ENCODE assay signal across 8 cellular contexts in genomic region chr4:128286474-128287158, GRCh38. TPM values are rescaled to one million over a fixed set of nuclear protein-coding genes. Genes with fewer than 3 reads are reported as not detected.
DNase-seq lines count a peak whose midpoint lies in the region; ATAC-seq and TF ChIP-seq lines count a peak whose summit lies in the region.

No MANE protein-coding gene starts in this region.

- TF ChIP-seq CTCF in SK-N-SH (IDR thresholded peaks at IDR 0.05), result no peak
- no peak for TF ChIP-seq CTCF in vagina (IDR thresholded peaks at IDR 0.05)

- TF ChIP-seq POLR2A in vagina (IDR thresholded peaks at IDR 0.05), result peak in 1 of 2 donors; percentile 23

- H3K4me3 ChIP-seq in CD4-positive, CD25-positive, alpha-beta regulatory T cell (ENCODE audit: low read depth, low read length), result peak overlapping the region; percentile 77
- H3K4me3 ChIP-seq in HUES48 (ENCODE audit: low read depth, low read length), result peak overlapping the region; percentile 77
- H3K4me3 ChIP-seq in SK-N-SH (ENCODE audit: low read depth in 2 of 2, low read length in 1 of 2), result peak overlapping the region; percentile 80 to 90
- peak overlapping the region; percentile 87 to 91 for H3K4me3 ChIP-seq in vagina

- WGBS in SK-N-SH (ENCODE audit: low lambda C conversion rate), result 1% methylated on average over 14 of the region's 14 CpGs

- no peaks in the 10 kb centered on the region for H3K9me3 Mint-ChIP-seq in CD4-positive, CD25-positive, alpha-beta regulatory T cell
- no peaks in the 10 kb centered on the region for H3K9me3 Mint-ChIP-seq in dendritic cell treated with granulocyte-macrophage colony-stimulating factor and Interleukin-4, amounts not matched to agents 40 ng/mL and 50 ng/mL, for 4 days

- H3K9me3 ChIP-seq in CD4-positive, CD25-positive, alpha-beta regulatory T cell (ENCODE audit: control insufficient read depth in 2 of 2, low read length in 2 of 2), result no peaks in the 10 kb centered on the region
- H3K9me3 ChIP-seq in HUES48 (ENCODE audit: control insufficient read depth, insufficient read depth, low read length) (no peaks in the 10 kb centered on the region), SK-N-SH (no peaks in the 10 kb centered on the region), vagina (no peaks in the 10 kb centered on the region)

- TF ChIP-seq EP300 in SK-N-SH (IDR thresholded peaks at IDR 0.05; ENCODE audit: borderline replicate concordance in 1 of 2, low read depth in 1 of 2, low read length in 1 of 2), result no peak

- peak overlapping the region; percentile 93 to 97 (median 96) for H3K27ac Mint-ChIP-seq in CD4-positive, CD25-positive, alpha-beta regulatory T cell
- peak overlapping the region; percentile 92 for H3K27ac Mint-ChIP-seq in dendritic cell treated with granulocyte-macrophage colony-stimulating factor and Interleukin-4, amounts not matched to agents 40 ng/mL and 50 ng/mL, for 4 days

- no peak for TF ChIP-seq RAD21 in SK-N-SH (IDR thresholded peaks at IDR 0.05; ENCODE audit: low read length)

- peaks cover 4% of the 10 kb centered on the region for H3K27me3 Mint-ChIP-seq in CD4-positive, CD25-positive, alpha-beta regulatory T cell
- H3K27me3 Mint-ChIP-seq in dendritic cell treated with granulocyte-macrophage colony-stimulating factor and Interleukin-4, amounts not matched to agents 40 ng/mL and 50 ng/mL, for 4 days, result peaks cover 2% of the 10 kb centered on the region

- H3F3A ChIP-seq in SK-N-SH (replicated peaks; ENCODE audit: insufficient read depth), result peaks cover 19% of the 10 kb centered on the region

- H3K27ac ChIP-seq in CD4-positive, CD25-positive, alpha-beta regulatory T cell (ENCODE audit: insufficient read depth, low read length, poor library complexity, severe bottlenecking), result peak overlapping the region; percentile 98
- H3K27ac ChIP-seq in HUES48 (ENCODE audit: low read depth, low read length) (peak overlapping the region; percentile 82), SK-N-SH (ENCODE audit: low read depth in 2 of 2, low read length in 1 of 2) (peak overlapping the region; percentile 85 to 87), vagina (peak overlapping the region; percentile 95)

- peaks cover 67% of the 10 kb centered on the region for H3K79me2 ChIP-seq in SK-N-SH (ENCODE audit: insufficient read depth)

- no peak for ATAC-seq in CD4-positive, CD25-positive, alpha-beta regulatory T cell (ENCODE audit: low read depth in 2 of 2)
- ATAC-seq in GM18868 (IDR thresholded peaks at IDR 0.05; ENCODE audit: unreplicated experiment), result peak; percentile 11

- CTCF ChIA-PET in SK-N-SH (lab: Yijun Ruan, JAX), result interaction anchor here (1.2 to 2.2 kb wide), 2 partner anchors 15 to 95 kb away, joined by 4 to 6 read pairs; no protein-coding TSS in a partner anchor

- H3K36me3 ChIP-seq in CD4-positive, CD25-positive, alpha-beta regulatory T cell (ENCODE audit: control insufficient read depth, insufficient read depth, low read length), result no peaks in the 10 kb centered on the region
- H3K36me3 ChIP-seq in HUES48 (ENCODE audit: control insufficient read depth, insufficient read depth, low read length), result peaks cover 24% of the 10 kb centered on the region; the same call in 1 of the 2 replicates
- peaks cover 12 to 44% of the 10 kb centered on the region in 2 experiments for H3K36me3 ChIP-seq in SK-N-SH (replicated peaks in 1 of 2; ENCODE audit: control insufficient read depth in 1 of 2, insufficient read depth in 2 of 2, low read length in 1 of 2)
- no peaks in the 10 kb centered on the region for H3K36me3 ChIP-seq in vagina

- H3K9ac ChIP-seq in HUES48 (ENCODE audit: low read depth, low read length) (peak overlapping the region; percentile 70), SK-N-SH (peak overlapping the region; percentile 85)

- peak overlapping the region; percentile 88 to 100 (median 93) for H3K4me3 Mint-ChIP-seq in CD4-positive, CD25-positive, alpha-beta regulatory T cell
- H3K4me3 Mint-ChIP-seq in dendritic cell treated with granulocyte-macrophage colony-stimulating factor and Interleukin-4, amounts not matched to agents 40 ng/mL and 50 ng/mL, for 4 days, result peak overlapping the region; percentile 95

- POLR2A ChIA-PET in SK-N-SH (lab: Yijun Ruan, JAX), result no interaction called here

- peaks cover 43% of the 10 kb centered on the region for H3K4me1 ChIP-seq in CD4-positive, CD25-positive, alpha-beta regulatory T cell (ENCODE audit: control insufficient read depth, insufficient read depth, low read length, poor library complexity, severe bottlenecking)
- H3K4me1 ChIP-seq in HUES48 (ENCODE audit: control insufficient read depth, insufficient read depth, low read length) (peaks cover 18% of the 10 kb centered on the region), SK-N-SH (ENCODE audit: control insufficient read depth in 1 of 2, insufficient read depth in 2 of 2, low read depth in 1 of 2, low read length in 1 of 2) (peaks cover 0 to 5% of the 10 kb centered on the region in 2 experiments; a peak in 2 of 4 replicates), vagina (peaks cover 44% of the 10 kb centered on the region)

- H3K9me2 ChIP-seq in SK-N-SH, result no peaks in the 10 kb centered on the region

- no peaks in the 10 kb centered on the region for H3K27me3 ChIP-seq in CD4-positive, CD25-positive, alpha-beta regulatory T cell (ENCODE audit: control insufficient read depth, insufficient read depth, low read length)
- H3K27me3 ChIP-seq in HUES48 (ENCODE audit: control insufficient read depth, insufficient read depth, low read length) (no peaks in the 10 kb centered on the region), SK-N-SH (ENCODE audit: insufficient read depth) (no peaks in the 10 kb centered on the region), vagina (no peaks in the 10 kb centered on the region)

- H4K20me1 ChIP-seq in SK-N-SH (ENCODE audit: insufficient read depth), result peaks cover 28% of the 10 kb centered on the region

- DNase-seq in CD4-positive, CD25-positive, alpha-beta regulatory T cell, result peak; percentile 5 to 77 (median 62)
- peak; percentile 29 for DNase-seq in SK-N-SH
- peak; percentile 20 for DNase-seq in mucosa of gallbladder (ENCODE audit: low spot score)
- no peak for DNase-seq in vagina (ENCODE audit: extremely low spot score in 2 of 2)
- DNase-seq in NK-92 (lab: John Stamatoyannopoulos, UW; ENCODE audit: unreplicated experiment), result no peak

- peaks cover 15 to 60% (median 44%) of the 10 kb centered on the region in 4 donors for H3K4me1 Mint-ChIP-seq in CD4-positive, CD25-positive, alpha-beta regulatory T cell
- H3K4me1 Mint-ChIP-seq in dendritic cell treated with granulocyte-macrophage colony-stimulating factor and Interleukin-4, amounts not matched to agents 40 ng/mL and 50 ng/mL, for 4 days (ENCODE audit: low read depth), result peaks cover 35% of the 10 kb centered on the region

- H3K36me3 Mint-ChIP-seq in CD4-positive, CD25-positive, alpha-beta regulatory T cell, result no peaks in the 10 kb centered on the region
- peaks cover 15% of the 10 kb centered on the region for H3K36me3 Mint-ChIP-seq in dendritic cell treated with granulocyte-macrophage colony-stimulating factor and Interleukin-4, amounts not matched to agents 40 ng/mL and 50 ng/mL, for 4 days (ENCODE audit: low read depth)

- 0 out of 2 replicates have a peak overlapping the region, but pooled peaks have one; percentile 7 for H2AFZ ChIP-seq in SK-N-SH (ENCODE audit: low read depth)

- intact Hi-C loops in dendritic cell treated with granulocyte-macrophage colony-stimulating factor and Interleukin-4, amounts not matched to agents 40 ng/mL and 50 ng/mL, for 4 days (cut with micrococcal nuclease), result loop anchor here (1.0 to 10.0 kb wide), 5 partner anchors 278 to 654 kb away; partner anchors contain the start of genes ABHD18, INTU, MFSD8 and PLK4
- intact Hi-C loops in vagina (cut with DNase I), result loop anchor here (5.0 to 10.0 kb wide), 2 partner anchors 98 to 526 kb away; no protein-coding TSS in a partner anchor

- H3K4me2 ChIP-seq in SK-N-SH, result peak overlapping the region; percentile 79

TF ChIP-seq in SK-N-SH, 30 proteins besides CTCF, POLR2A, EP300 and RAD21:
- TF ChIP-seq MXI1 (IDR thresholded peaks at IDR 0.05; ENCODE audit: low read depth, low read length), result peak; percentile 28; the same call in 1 of the 2 replicates
- TF ChIP-seq MAX (IDR thresholded peaks at IDR 0.05; ENCODE audit: low read depth), result peak; percentile 10; the same call in 1 of the 2 replicates
- TF ChIP-seq CHD2 (IDR thresholded peaks at IDR 0.05; ENCODE audit: low read length, partially characterized antibody), result no peak
- no peak for TF ChIP-seq GABPA (IDR thresholded peaks at IDR 0.05; ENCODE audit: low read depth)
TF ChIP-seq in SK-N-SH: peak in this region for 2.

RNA-seq across cellular contexts. Expression of gene PGRMC2, which starts 1.0 kb away (rescaled TPM):
- total RNA-seq in CD4-positive, CD25-positive, alpha-beta regulatory T cell, result 48.6 TPM
- polyA plus RNA-seq in CD4-positive, CD25-positive, alpha-beta regulatory T cell, result 10 to 100 TPM; 12.7 to 20.4 (median 17.2) TPM
- polyA plus RNA-seq in SK-N-SH (2012; rRNA removed), result 17.5 and 18.2 TPM in 2 replicates
- polyA plus RNA-seq in SK-N-SH (2012; cell fraction: cytosol; rRNA removed), result 41.8 and 54.8 TPM in 2 replicates
- 7.7 and 17.3 TPM in 2 replicates for polyA plus RNA-seq in SK-N-SH (2012; cell fraction: nucleus; rRNA removed)
- total RNA-seq in mucosa of gallbladder (113 TPM), vagina (27.7 TPM)

Comparison
In these comparisons a context has a peak if more than half of its experiments do, and no peak if none do; other contexts are left out.
1. DNase-seq: peak in CD4-positive, CD25-positive, alpha-beta regulatory T cell (3 of 3), SK-N-SH (single experiment) and mucosa of gallbladder (single experiment); none in vagina (0 of 2) and NK-92 (single experiment).
2. Peak in every context shown above with its lines, with median percentiles within 50 percentile points of each other: H3K27ac ChIP-seq and H3K4me3 ChIP-seq.